In the genomic region with DNA sequence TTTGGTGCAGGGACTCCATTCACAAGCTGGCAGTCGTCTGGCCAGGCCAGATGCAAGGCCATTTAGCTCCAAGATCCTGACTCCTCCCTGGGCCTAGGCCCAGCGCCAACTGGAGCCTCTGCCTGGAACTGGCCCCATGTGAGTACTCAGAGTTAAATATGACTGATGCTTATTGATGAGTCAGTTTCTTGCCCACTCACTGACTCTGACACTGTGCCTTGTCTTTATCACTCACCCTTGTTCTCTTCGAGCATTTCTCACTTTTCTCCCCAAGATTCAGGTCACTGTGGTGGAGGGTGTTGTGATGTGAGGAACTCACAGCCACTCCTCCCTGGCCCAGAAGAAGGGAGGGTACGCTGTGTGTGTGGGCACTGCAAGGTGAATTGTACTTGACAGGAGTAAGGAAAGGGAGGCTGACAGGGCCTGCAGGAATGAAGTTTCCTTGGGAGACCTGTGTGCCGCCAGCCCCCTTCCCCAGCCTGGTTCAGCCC, we compare ENCODE assay signal across 9 cellular contexts. TPM values are rescaled to one million over a fixed set of nuclear protein-coding genes. Genes with fewer than 3 reads are reported as not detected.
A peak's percentile ranks its signal among the peaks of the same experiment; 100 is the strongest.
DNase-seq lines count a peak whose midpoint lies in the region; ATAC-seq and TF ChIP-seq lines count a peak whose summit lies in the region.
"Had no signal": no experiment of that assay in that cellular context is flagged by ENCODE, and none has a peak within 500 bp of the region (broad histone marks: within the 10 kb centered on the region; RNA-seq: fewer than 3 reads in every experiment).

No MANE protein-coding gene starts in this region.

- no peaks in the 10 kb centered on the region for H3K9me3 Mint-ChIP-seq in CD8-positive, alpha-beta T cell
- H3K9me3 Mint-ChIP-seq: activated T-helper 2 cell treated with anti-CD3 and anti-CD28 coated beads, Interferon-gamma antibody, Interleukin-2, Interleukin-4, amounts not matched to agents 10 μg/mL and 5 μg/mL and 100 μg/mL, durations not matched to agents 14 hours and 24 hours and 36 hours had no signal

- peak; percentile 59 for ATAC-seq in CD8-positive, alpha-beta T cell
- ATAC-seq in omental fat pad (ENCODE audit: low FRiP score): peak; percentile 93
- ATAC-seq in HG03520 (IDR thresholded peaks at IDR 0.05; ENCODE audit: unreplicated experiment): no peak

- H3K27me3 Mint-ChIP-seq in CD8-positive, alpha-beta T cell (ENCODE audit: low read depth): no peaks in the 10 kb centered on the region

- peaks cover 74% of the 10 kb centered on the region for H3K36me3 Mint-ChIP-seq in CD8-positive, alpha-beta T cell

- H3K4me1 ChIP-seq in CD8-positive, alpha-beta T cell (ENCODE audit: insufficient read depth, low read length): no peaks in the 10 kb centered on the region

- H3K4me3 Mint-ChIP-seq in CD8-positive, alpha-beta T cell: no peak overlapping the region

- peaks cover 30% of the 10 kb centered on the region for H3K4me1 Mint-ChIP-seq in CD8-positive, alpha-beta T cell (ENCODE audit: low read depth)

- peak overlapping the region; percentile 72 for H3K27ac Mint-ChIP-seq in CD8-positive, alpha-beta T cell
- H3K27ac Mint-ChIP-seq: activated T-helper 2 cell treated with anti-CD3 and anti-CD28 coated beads, Interferon-gamma antibody, Interleukin-2, Interleukin-4, amounts not matched to agents 10 μg/mL and 5 μg/mL and 100 μg/mL, durations not matched to agents 14 hours and 24 hours and 36 hours had no signal

- TF ChIP-seq POLR2A in erythroblast (IDR thresholded peaks at IDR 0.05; ENCODE audit: low read length): no peak

- peak in 2 of 7 experiments; percentile 43 to 44 for DNase-seq in CD8-positive, alpha-beta T cell
- peak; percentile 91 to 95 for DNase-seq in NCI-H446 (lab: John Stamatoyannopoulos, UW)
- DNase-seq in erythroblast (lab: John Stamatoyannopoulos, UW): peak; percentile 63 to 82
- peak; percentile 58 for DNase-seq in omental fat pad (ENCODE audit: low spot score)
- no peak for DNase-seq in germinal center (ENCODE audit: low spot score)
- no peak for DNase-seq in NCI-H748 (lab: John Stamatoyannopoulos, UW; ENCODE audit: unreplicated experiment)
- no peak for DNase-seq in LoVo (ENCODE audit: low spot score)

- H3K27me3 ChIP-seq in CD8-positive, alpha-beta T cell (ENCODE audit: insufficient read depth, low read length): no peaks in the 10 kb centered on the region

- peaks cover 3% of the 10 kb centered on the region for H3K36me3 ChIP-seq in CD8-positive, alpha-beta T cell (ENCODE audit: insufficient read depth, low read length)

- POLR2A ChIA-PET in CD8-positive, alpha-beta T cell (lab: Charles Lee): no interaction called here

- TF ChIP-seq CTCF in CD8-positive, alpha-beta T cell (IDR thresholded peaks at IDR 0.05): no peak
- TF ChIP-seq CTCF in omental fat pad (IDR thresholded peaks at IDR 0.05): no peak

- no peaks in the 10 kb centered on the region for H3K9me3 ChIP-seq in CD8-positive, alpha-beta T cell (ENCODE audit: low read length)

- no peak overlapping the region for H3K4me3 ChIP-seq in CD8-positive, alpha-beta T cell (ENCODE audit: low read depth, low read length)

- H3K27ac ChIP-seq in CD8-positive, alpha-beta T cell (ENCODE audit: low read depth, low read length): no peak overlapping the region

- intact Hi-C loops in CD8-positive, alpha-beta T cell (cut with DNase I, micrococcal nuclease): no loop called here

- CTCF ChIA-PET in CD8-positive, alpha-beta T cell (lab: Charles Lee): interaction anchor here (1.9 kb wide), 1 partner anchor 13 kb away, joined by 5 read pairs; no protein-coding TSS in a partner anchor

RNA-seq across cellular contexts. Expression of a gene that starts 23.2 kb away (rescaled TPM):
- total RNA-seq in CD8-positive, alpha-beta T cell: 1 to 10 TPM; 2.8 to 3.7 TPM
- total RNA-seq in omental fat pad: 10 to 100 TPM; 13.2 to 59.3 (median 41.9) TPM

RNA-seq across cellular contexts. Expression of a gene that starts 28.4 kb away (rescaled TPM):
- 1 to 10 TPM; 7.3 to 7.5 TPM for total RNA-seq in CD8-positive, alpha-beta T cell
- total RNA-seq in omental fat pad: 10 to 100 TPM in 2 of 4 donors, 1 to 10 TPM in 2; 8.0 to 12.4 (median 9.9) TPM

RNA-seq across cellular contexts. Expression of a gene that starts 49.4 kb away (rescaled TPM):
- total RNA-seq in CD8-positive, alpha-beta T cell: 1 to 10 TPM; 6.7 to 7.9 TPM
- total RNA-seq in omental fat pad: 10 to 100 TPM in 1 of 4 donors, 1 to 10 TPM in 3; 6.0 to 17.0 (median 8.5) TPM

Comparison
In these comparisons a context has a peak if more than half of its experiments do, and no peak if none do; other contexts are left out.
1. DNase-seq: peak in NCI-H446 (2 of 2), erythroblast (2 of 2) and omental fat pad (single experiment); none in germinal center (single experiment), NCI-H748 (single experiment) and LoVo (single experiment).